ENCODE assay signal across 1 cellular context in the genomic region with DNA sequence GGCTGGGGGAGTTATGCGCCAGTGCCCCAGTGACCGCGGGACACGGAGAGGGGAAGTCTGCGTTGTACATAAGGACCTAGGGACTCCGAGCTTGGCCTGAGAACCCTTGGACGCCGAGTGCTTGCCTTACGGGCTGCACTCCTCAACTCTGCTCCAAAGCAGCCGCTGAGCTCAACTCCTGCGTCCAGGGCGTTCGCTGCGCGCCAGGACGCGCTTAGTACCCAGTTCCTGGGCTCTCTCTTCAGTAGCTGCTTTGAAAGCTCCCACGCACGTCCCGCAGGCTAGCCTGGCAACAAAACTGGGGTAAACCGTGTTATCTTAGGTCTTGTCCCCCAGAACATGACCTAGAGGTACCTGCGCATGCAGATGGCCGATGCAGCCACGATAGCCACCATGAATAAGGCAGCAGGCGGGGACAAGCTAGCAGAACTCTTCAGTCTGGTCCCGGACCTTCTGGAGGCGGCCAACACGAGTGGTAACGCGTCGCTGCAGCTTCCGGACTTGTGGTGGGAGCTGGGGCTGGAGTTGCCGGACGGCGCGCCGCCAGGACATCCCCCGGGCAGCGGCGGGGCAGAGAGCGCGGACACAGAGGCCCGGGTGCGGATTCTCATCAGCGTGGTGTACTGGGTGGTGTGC.
TF ChIP-seq lines count a peak whose summit lies in the region.

Gene RXFP3, plus strand, starts transcription at position 6 of the 636 bp plus-strand sequence. Its CDS starts 355 bp downstream, at position 361.

TF ChIP-seq in HepG2, 621 proteins besides CTCF, POLR2A, EP300 and RAD21:
- TF ChIP-seq MED8 (CRISPR knock-in tag; IDR thresholded peaks at IDR 0.05; ENCODE audit: insufficient replicate concordance) (no peak), SSRP1 (CRISPR knock-in tag; IDR thresholded peaks at IDR 0.05) (no peak), IKZF4 (CRISPR knock-in tag; IDR thresholded peaks at IDR 0.05; ENCODE audit: borderline replicate concordance, low read depth, not compliant biosample characterization) (no peak), REST (IDR thresholded peaks at IDR 0.05; ENCODE audit: borderline replicate concordance in 1 of 2, low read depth in 1 of 2, low read length in 2 of 2) (no peak), KLF6 (CRISPR knock-in tag; IDR thresholded peaks at IDR 0.05) (no peak), ZNF274 (CRISPR knock-in tag; IDR thresholded peaks at IDR 0.05) (0 out of 2 replicates have a peak, but pooled peaks have one; percentile 5)
- TF ChIP-seq, protein P1, sequence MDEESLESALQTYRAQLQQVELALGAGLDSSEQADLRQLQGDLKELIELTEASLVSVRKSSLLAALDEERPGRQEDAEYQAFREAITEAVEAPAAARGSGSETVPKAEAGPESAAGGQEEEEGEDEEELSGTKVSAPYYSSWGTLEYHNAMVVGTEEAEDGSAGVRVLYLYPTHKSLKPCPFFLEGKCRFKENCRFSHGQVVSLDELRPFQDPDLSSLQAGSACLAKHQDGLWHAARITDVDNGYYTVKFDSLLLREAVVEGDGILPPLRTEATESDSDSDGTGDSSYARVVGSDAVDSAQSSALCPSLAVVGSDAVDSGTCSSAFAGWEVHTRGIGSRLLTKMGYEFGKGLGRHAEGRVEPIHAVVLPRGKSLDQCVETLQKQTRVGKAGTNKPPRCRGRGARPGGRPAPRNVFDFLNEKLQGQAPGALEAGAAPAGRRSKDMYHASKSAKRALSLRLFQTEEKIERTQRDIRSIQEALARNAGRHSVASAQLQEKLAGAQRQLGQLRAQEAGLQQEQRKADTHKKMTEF (CRISPR knock-in tag; IDR thresholded peaks at IDR 0.05), result no peak
- TF ChIP-seq, protein P2, sequence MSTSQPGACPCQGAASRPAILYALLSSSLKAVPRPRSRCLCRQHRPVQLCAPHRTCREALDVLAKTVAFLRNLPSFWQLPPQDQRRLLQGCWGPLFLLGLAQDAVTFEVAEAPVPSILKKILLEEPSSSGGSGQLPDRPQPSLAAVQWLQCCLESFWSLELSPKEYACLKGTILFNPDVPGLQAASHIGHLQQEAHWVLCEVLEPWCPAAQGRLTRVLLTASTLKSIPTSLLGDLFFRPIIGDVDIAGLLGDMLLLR (CRISPR knock-in tag; IDR thresholded peaks at IDR 0.05), result no peak
TF ChIP-seq in HepG2: peak in this region for 1.
